In genomic region chr20:2151805-2152727, GRCh38 we compare ENCODE assay signal across 13 cellular contexts. TPM values are rescaled to one million over a fixed set of nuclear protein-coding genes. Genes with fewer than 3 reads are reported as not detected.
DNase-seq lines count a peak whose midpoint lies in the region; ATAC-seq and TF ChIP-seq lines count a peak whose summit lies in the region.
"Had no signal": no experiment of that assay in that cellular context is flagged by ENCODE, and none has a peak within 500 bp of the region (broad histone marks: within the 10 kb centered on the region; RNA-seq: fewer than 3 reads in every experiment).

No MANE protein-coding gene starts in this region.

- no peak overlapping the region for H4K5ac ChIP-seq in IMR-90 (ENCODE audit: low read depth, low read length)

- H3K36me3 ChIP-seq in BE2C (no peaks in the 10 kb centered on the region), IMR-90 (ENCODE audit: control insufficient read depth, insufficient read depth, low read length) (peaks cover 3% of the 10 kb centered on the region; the same call in 1 of the 2 replicates), prostate gland (no peaks in the 10 kb centered on the region)
- peaks cover 3% of the 10 kb centered on the region for H3K36me3 ChIP-seq in CD8-positive, alpha-beta T cell (ENCODE audit: insufficient read depth, low read length)
- H3K36me3 ChIP-seq: HAP-1 had no signal

- intact Hi-C loops in IMR-90 (cut with micrococcal nuclease) (loop anchor here (5.0 kb wide), 1 partner anchor 50 kb away; the partner anchor contains the start of gene STK35), prostate gland (cut with DNase I) (no loop called here)
- intact Hi-C loops in CD8-positive, alpha-beta T cell (cut with DNase I, micrococcal nuclease), result no loop called here

- H3K27me3 Mint-ChIP-seq in nephron (ENCODE audit: low read depth), result no peaks in the 10 kb centered on the region
- no peaks in the 10 kb centered on the region for H3K27me3 Mint-ChIP-seq in CD8-positive, alpha-beta T cell (ENCODE audit: low read depth)
- H3K27me3 Mint-ChIP-seq in nephron progenitor cell (ENCODE audit: low read depth, poor library complexity), result peaks cover 6% of the 10 kb centered on the region

- H3K27me3 ChIP-seq in BE2C (no peaks in the 10 kb centered on the region), IMR-90 (ENCODE audit: control insufficient read depth, insufficient read depth, low read length) (no peaks in the 10 kb centered on the region), prostate gland (replicated peaks; ENCODE audit: insufficient read depth) (no peaks in the 10 kb centered on the region)
- no peaks in the 10 kb centered on the region for H3K27me3 ChIP-seq in CD8-positive, alpha-beta T cell (ENCODE audit: insufficient read depth, low read length)
- H3K27me3 ChIP-seq: Peyer's patch had no signal

- POLR2A ChIA-PET in IMR-90 (lab: Charles Lee; ENCODE audit: unreplicated experiment), result no interaction called here
- POLR2A ChIA-PET in CD8-positive, alpha-beta T cell (lab: Charles Lee), result no interaction called here

- H3K27ac ChIP-seq in IMR-90 (ENCODE audit: insufficient read depth, low read length), result no peak overlapping the region
- no peak overlapping the region for H3K27ac ChIP-seq in CD8-positive, alpha-beta T cell (ENCODE audit: low read depth, low read length)
- H3K27ac ChIP-seq in prostate gland, result no peak overlapping the region
- H3K27ac ChIP-seq: Peyer's patch had no signal

- TF ChIP-seq POLR2A in IMR-90 (IDR thresholded peaks at IDR 0.05; ENCODE audit: low read depth, low read length) (no peak), prostate gland (IDR thresholded peaks at IDR 0.05) (no peak)

- H3K4me1 ChIP-seq in BE2C (no peaks in the 10 kb centered on the region), IMR-90 (ENCODE audit: control insufficient read depth, insufficient read depth, low read length) (peaks cover 8% of the 10 kb centered on the region), prostate gland (replicated peaks) (no peaks in the 10 kb centered on the region)
- no peaks in the 10 kb centered on the region for H3K4me1 ChIP-seq in CD8-positive, alpha-beta T cell (ENCODE audit: insufficient read depth, low read length)
- H3K4me1 ChIP-seq: HAP-1 had no signal

- TF ChIP-seq RAD21 in IMR-90 (IDR thresholded peaks at IDR 0.05; ENCODE audit: low read length), result no peak

- H3K4me1 Mint-ChIP-seq in nephron (peaks cover 20% of the 10 kb centered on the region), nephron progenitor cell (peaks cover 10% of the 10 kb centered on the region)
- no peaks in the 10 kb centered on the region for H3K4me1 Mint-ChIP-seq in CD8-positive, alpha-beta T cell (ENCODE audit: low read depth)

- no peak overlapping the region; the same call in 1 of the 2 replicates for H4K91ac ChIP-seq in IMR-90 (ENCODE audit: insufficient read depth, low read depth, low read length)

- H3K79me1 ChIP-seq in IMR-90 (ENCODE audit: low read depth in 1 of 2, low read length in 2 of 2), result peaks cover 5 to 7% of the 10 kb centered on the region in 2 experiments; a peak in 3 of 4 replicates

- H3K18ac ChIP-seq in IMR-90 (ENCODE audit: low read depth, low read length), result no peak overlapping the region

- H3K4me2 ChIP-seq in IMR-90 (ENCODE audit: low read depth, low read length), result no peak overlapping the region

- H4K20me1 ChIP-seq in IMR-90 (ENCODE audit: insufficient read depth, low read length), result no peaks in the 10 kb centered on the region

- H2BK120ac ChIP-seq in IMR-90 (ENCODE audit: low read depth, low read length), result no peak overlapping the region

- H4K8ac ChIP-seq in IMR-90 (ENCODE audit: low read depth in 2 of 2, low read length in 2 of 2), result no peak overlapping the region

- no peak overlapping the region for H2BK5ac ChIP-seq in IMR-90 (ENCODE audit: low read depth, low read length, poor library complexity, severe bottlenecking)

- no peak overlapping the region for H2BK20ac ChIP-seq in IMR-90 (ENCODE audit: low read depth, low read length)

- no peaks in the 10 kb centered on the region for H3K9me3 ChIP-seq in BE2C
- no peaks in the 10 kb centered on the region for H3K9me3 ChIP-seq in IMR-90 (ENCODE audit: control insufficient read depth, insufficient read depth, low read length)
- H3K9me3 ChIP-seq in CD8-positive, alpha-beta T cell (ENCODE audit: low read length), result no peaks in the 10 kb centered on the region
- H3K9me3 ChIP-seq in prostate gland, result no peaks in the 10 kb centered on the region
- H3K9me3 ChIP-seq: HAP-1, Peyer's patch had no signal

- H3K9me3 Mint-ChIP-seq in nephron (no peaks in the 10 kb centered on the region), nephron progenitor cell (no peaks in the 10 kb centered on the region)
- no peaks in the 10 kb centered on the region for H3K9me3 Mint-ChIP-seq in CD8-positive, alpha-beta T cell

- H3K14ac ChIP-seq in IMR-90 (replicated peaks; ENCODE audit: low read depth, low read length), result no peak overlapping the region

- H3K9me1 ChIP-seq in IMR-90 (ENCODE audit: insufficient read depth, low read length), result peaks cover 17% of the 10 kb centered on the region

- H3K9ac ChIP-seq in IMR-90 (ENCODE audit: low read depth, low read length), result no peak overlapping the region

- no CpG with 5 or more reads among the region's 7 CpGs for WGBS in IMR-90 (ENCODE audit: extremely low coverage in 2 of 2, insufficient read length in 1 of 2), 2 experiments
- 63% methylated on average over 7 of the region's 7 CpGs for WGBS in prostate gland

- H2AK5ac ChIP-seq in IMR-90 (ENCODE audit: low read depth, low read length), result no peak overlapping the region

- H3K4me3 ChIP-seq in BE2C (ENCODE audit: low read depth, low read length), result no peak overlapping the region
- H3K4me3 ChIP-seq in IMR-90 (ENCODE audit: insufficient read depth, low read depth, low read length), result no peak overlapping the region
- H3K4me3 ChIP-seq in fibroblast of mammary gland (ENCODE audit: control insufficient read depth, low read depth, low read length), result no peak overlapping the region
- H3K4me3 ChIP-seq in CD8-positive, alpha-beta T cell (ENCODE audit: low read depth, low read length), result no peak overlapping the region
- H3K4me3 ChIP-seq in prostate gland, result no peak overlapping the region
- H3K4me3 ChIP-seq: HAP-1, Peyer's patch had no signal

- no peak overlapping the region for H3K4ac ChIP-seq in IMR-90 (ENCODE audit: low read depth, low read length)

- TF ChIP-seq CTCF in BE2C (IDR thresholded peaks at IDR 0.05; ENCODE audit: low read depth, low read length) (no peak), IMR-90 (conservative IDR thresholded peaks at IDR 0.05; ENCODE audit: low read depth, low read length) (no peak), fibroblast of mammary gland (conservative IDR thresholded peaks at IDR 0.05; ENCODE audit: control insufficient read depth, insufficient read depth, low read depth, low read length) (no peak), nephron (IDR thresholded peaks at IDR 0.05; ENCODE audit: unreplicated experiment in 3 of 3) (no peak), prostate gland (IDR thresholded peaks at IDR 0.05) (no peak), nephron progenitor cell (IDR thresholded peaks at IDR 0.05) (no peak)
- TF ChIP-seq CTCF in CD8-positive, alpha-beta T cell (IDR thresholded peaks at IDR 0.05), result no peak

- in situ Hi-C loops in IMR-90 (cut with MboI; ENCODE audit: low sequenced_read_pairs), result no loop called here

- CTCF ChIA-PET in IMR-90 (lab: Yijun Ruan, JAX), result interaction anchor here (0.6 kb wide), 1 partner anchor 48 kb away, joined by 3 read pairs; no protein-coding TSS in a partner anchor
- CTCF ChIA-PET in CD8-positive, alpha-beta T cell (lab: Charles Lee), result no interaction called here

- no peak overlapping the region for H2AFZ ChIP-seq in IMR-90 (replicated peaks; ENCODE audit: low read length, poor library complexity)

- H2BK15ac ChIP-seq in IMR-90 (ENCODE audit: low read depth, low read length), result no peak overlapping the region

- H3K23ac ChIP-seq in IMR-90 (ENCODE audit: low read depth, low read length), result no peak overlapping the region

- no TSS peak for BruUV-seq in IMR-90 (replicated peaks; lab: Mats Ljungman, UMichigan)

- H3K56ac ChIP-seq in IMR-90 (ENCODE audit: extremely low read depth, insufficient read depth, low read length), result no peak overlapping the region

- dilution Hi-C loops in IMR-90 (cut with HindIII; ENCODE audit: low sequenced_read_pairs, unreplicated experiment), result no loop called here

- ATAC-seq in IMR-90 (ENCODE audit: low read depth), result peak; percentile 85
- no peak for ATAC-seq in CD8-positive, alpha-beta T cell
- ATAC-seq: left lobe of liver had no signal

- H2AK9ac ChIP-seq in IMR-90 (replicated peaks; ENCODE audit: low read depth, low read length, poor library complexity), result no peak overlapping the region

- H3K36me3 Mint-ChIP-seq in nephron (ENCODE audit: low read depth), result peaks cover 14% of the 10 kb centered on the region
- H3K36me3 Mint-ChIP-seq in CD8-positive, alpha-beta T cell, result peaks cover 16% of the 10 kb centered on the region
- peaks cover 6% of the 10 kb centered on the region for H3K36me3 Mint-ChIP-seq in nephron progenitor cell (ENCODE audit: low read depth)

- H3K27ac Mint-ChIP-seq in nephron (peak overlapping the region in 2 of 3 experiments; percentile 23 to 57), nephron progenitor cell (no peak overlapping the region)
- H3K27ac Mint-ChIP-seq in CD8-positive, alpha-beta T cell, result no peak overlapping the region

- DNase-seq in BE2C, result peak; percentile 32
- peak; percentile 64 for DNase-seq in IMR-90
- DNase-seq in fibroblast of mammary gland (ENCODE audit: low read depth), result peak; percentile 75
- no peak for DNase-seq in CD8-positive, alpha-beta T cell
- no peak for DNase-seq in prostate gland (ENCODE audit: low spot score)
- no peak for DNase-seq in nephron progenitor cell
- no peak for DNase-seq in NAMALWA (ENCODE audit: low spot score)
- DNase-seq: activated gamma-delta T cell, NCI-H1417 treated with DMSO at 0.1 percent for 48 hours had no signal

- H3K4me3 Mint-ChIP-seq in nephron, result no peak overlapping the region
- no peak overlapping the region for H3K4me3 Mint-ChIP-seq in CD8-positive, alpha-beta T cell
- H3K4me3 Mint-ChIP-seq in nephron progenitor cell, result no peak overlapping the region

TF ChIP-seq in IMR-90, 13 proteins besides CTCF, POLR2A, EP300 and RAD21:
- TF ChIP-seq BHLHE40 (IDR thresholded peaks at IDR 0.05; ENCODE audit: low read depth, low read length) (no peak), SMC3 (IDR thresholded peaks at IDR 0.05; ENCODE audit: low read depth, low read length) (no peak), CEBPB (IDR thresholded peaks at IDR 0.05; ENCODE audit: low read depth, low read length) (no peak)

RNA-seq across cellular contexts. Expression of gene STK35, which starts 50.4 kb away (rescaled TPM):
- 4.6 TPM for polyA plus RNA-seq in BE2C (2012; ENCODE audit: insufficient read depth, insufficient read length, low read depth)
- total RNA-seq in IMR-90 (2012; rRNA removed) (11.1 and 11.4 TPM in 2 replicates), prostate gland (10 to 100 TPM; 24.2 to 40.7 TPM)
- 12.0 and 12.6 TPM in 2 replicates for polyA plus RNA-seq in IMR-90 (2012; rRNA removed)
- 6.9 and 9.3 TPM in 2 replicates for polyA plus RNA-seq in IMR-90 (2012; cell fraction: cytosol; rRNA removed)
- 22.9 and 28.4 TPM in 2 replicates for polyA plus RNA-seq in IMR-90 (2012; cell fraction: nucleus; rRNA removed; ENCODE audit: low replicate concordance)
- 10 to 100 TPM; 17.1 to 17.5 TPM for total RNA-seq in CD8-positive, alpha-beta T cell

Comparison
In these comparisons a context has a peak if more than half of its experiments do, and no peak if none do; other contexts are left out.
1. DNase-seq: peak in BE2C (single experiment), IMR-90 (single experiment) and fibroblast of mammary gland (single experiment); none in CD8-positive, alpha-beta T cell (0 of 7), prostate gland (single experiment), nephron progenitor cell (single experiment) and NAMALWA (single experiment).
2. H3K27ac Mint-ChIP-seq: peak in nephron (2 of 3); none in CD8-positive, alpha-beta T cell (single experiment) and nephron progenitor cell (single experiment).